7 cellular contexts compared by ENCODE assay signal in the genomic region with DNA sequence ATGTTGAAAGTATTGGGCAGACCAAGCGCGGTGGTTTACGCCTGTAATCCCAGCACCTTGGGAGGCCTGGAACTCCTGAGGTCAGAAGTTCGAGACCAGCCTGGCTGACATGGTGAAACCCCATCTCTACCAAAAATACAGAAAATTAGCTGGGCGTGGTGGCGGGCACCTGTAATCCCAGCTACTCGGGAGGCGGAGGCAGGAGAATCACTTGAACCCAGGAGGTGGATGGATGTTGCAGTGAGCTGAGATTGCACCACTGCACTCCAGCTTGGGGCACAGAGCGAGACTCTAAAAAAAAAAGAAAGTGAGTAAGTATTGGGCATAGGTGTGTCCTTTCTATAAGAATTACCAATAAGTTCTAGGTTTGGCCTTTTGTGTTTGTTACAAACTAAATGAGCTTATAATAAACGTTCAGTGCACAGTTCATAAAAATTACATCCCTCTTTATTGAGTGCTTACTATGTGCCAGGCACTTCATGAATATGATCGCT. TPM values are rescaled to one million over a fixed set of nuclear protein-coding genes. Genes with fewer than 3 reads are reported as not detected.
DNase-seq lines count a peak whose midpoint lies in the region; ATAC-seq and TF ChIP-seq lines count a peak whose summit lies in the region.
"Not testable (repeated sequence)": the region's sequence is repeated elsewhere in the genome, so short reads cannot be mapped to it uniquely, and the experiment has no call there.

No MANE protein-coding gene starts in this region.

- H3K9me3 Mint-ChIP-seq in CD8-positive, alpha-beta T cell; WTC11; naive thymus-derived CD8-positive, alpha-beta T cell: not testable (repeated sequence)

- intact Hi-C loops in CD8-positive, alpha-beta T cell (cut with DNase I, micrococcal nuclease) = loop anchor here in 1 of 2 experiments (1.0 to 5.0 kb wide), 3 partner anchors 84 to 466 kb away; partner anchors contain the start of genes ELOVL6, GAR1 and MCUB
- intact Hi-C loops in adrenal gland (cut with DNase I); left ventricle myocardium inferior (cut with micrococcal nuclease); psoas muscle (cut with DNase I): not testable (repeated sequence)

- not testable (repeated sequence) for ATAC-seq in CD8-positive, alpha-beta T cell; WTC11; naive thymus-derived CD8-positive, alpha-beta T cell; psoas muscle

- not testable (repeated sequence) for DNase-seq in CD8-positive, alpha-beta T cell; WTC11 (ENCODE audit: low spot score); adrenal gland; left ventricle myocardium inferior; naive thymus-derived CD8-positive, alpha-beta T cell; psoas muscle

- WGBS in HUES64 = 96% methylated on average over 11 of the region's 11 CpGs
- WGBS in adrenal gland, 4 donors = 90 to 92% (median 91%) methylated on average over 10 to 11 of the region's 11 CpGs
- WGBS in psoas muscle, 3 donors = 81 to 91% (median 86%) methylated on average over 11 of the region's 11 CpGs

- H3K27ac Mint-ChIP-seq in CD8-positive, alpha-beta T cell; WTC11: not testable (repeated sequence)
- peak overlapping the region in 1 of 10 donors; percentile 88 for H3K27ac Mint-ChIP-seq in naive thymus-derived CD8-positive, alpha-beta T cell

- H3K4me1 ChIP-seq in CD8-positive, alpha-beta T cell (ENCODE audit: insufficient read depth, low read length) = peaks cover 17% of the 10 kb centered on the region
- not testable (repeated sequence) for H3K4me1 ChIP-seq in HUES64 (ENCODE audit: insufficient read depth, low read length)
- H3K4me1 ChIP-seq in adrenal gland (replicated peaks in 1 of 2) (peaks cover 0 to 22% of the 10 kb centered on the region in 2 donors), left ventricle myocardium inferior (peaks cover 30% of the 10 kb centered on the region), psoas muscle (peaks cover 10% of the 10 kb centered on the region)

- H3K27ac ChIP-seq in CD8-positive, alpha-beta T cell (ENCODE audit: low read depth, low read length); HUES64 (ENCODE audit: low read depth, low read length); left ventricle myocardium inferior (replicated peaks): not testable (repeated sequence)
- peak overlapping the region in 3 of 5 donors; percentile 85 to 90 (median 88) for H3K27ac ChIP-seq in adrenal gland
- peak overlapping the region; percentile 94 for H3K27ac ChIP-seq in psoas muscle

- not testable (repeated sequence) for H3K27me3 ChIP-seq in CD8-positive, alpha-beta T cell (ENCODE audit: insufficient read depth, low read length); HUES64 (ENCODE audit: insufficient read depth, low read length); adrenal gland; left ventricle myocardium inferior (ENCODE audit: low read depth); psoas muscle (ENCODE audit: insufficient read depth in 3 of 3, low read length in 2 of 3)

- not testable (repeated sequence) for H3K9ac ChIP-seq in HUES64 (ENCODE audit: low read depth, low read length)

- not testable (repeated sequence) for TF ChIP-seq CTCF in CD8-positive, alpha-beta T cell (IDR thresholded peaks at IDR 0.05); WTC11 (IDR thresholded peaks at IDR 0.05); adrenal gland (IDR thresholded peaks at IDR 0.05); left ventricle myocardium inferior (IDR thresholded peaks at IDR 0.05; ENCODE audit: borderline replicate concordance); psoas muscle (IDR thresholded peaks at IDR 0.05)

- not testable (repeated sequence) for H3K36me3 ChIP-seq in CD8-positive, alpha-beta T cell (ENCODE audit: insufficient read depth, low read length); HUES64 (ENCODE audit: insufficient read depth, low read length); adrenal gland (replicated peaks in 1 of 2); left ventricle myocardium inferior; psoas muscle (ENCODE audit: insufficient read depth in 1 of 2, low read depth in 1 of 2)

- POLR2A ChIA-PET in CD8-positive, alpha-beta T cell (lab: Charles Lee) = interaction anchor here (0.6 to 1.9 kb wide), 3 partner anchors 53 to 298 kb away, joined by 3 to 6 read pairs (median 5); partner anchors contain the start of genes MCUB and SEC24B
- POLR2A ChIA-PET in WTC11 (lab: Charles Lee) = not testable (repeated sequence)
- POLR2A ChIA-PET in naive thymus-derived CD8-positive, alpha-beta T cell (lab: Charles Lee) = interaction anchor here (0.5 to 2.5 kb wide), 7 partner anchors 21 to 297 kb away, joined by 3 to 10 read pairs (median 6); partner anchors contain the start of genes GAR1, MCUB and SEC24B

- H3K4me1 Mint-ChIP-seq in CD8-positive, alpha-beta T cell (ENCODE audit: low read depth) = peaks cover 24% of the 10 kb centered on the region
- H3K4me1 Mint-ChIP-seq in WTC11 = peaks cover 15% of the 10 kb centered on the region
- H3K4me1 Mint-ChIP-seq in naive thymus-derived CD8-positive, alpha-beta T cell = peaks cover 15 to 33% (median 23%) of the 10 kb centered on the region in 4 donors

- H3K4me3 ChIP-seq in CD8-positive, alpha-beta T cell (ENCODE audit: low read depth, low read length); adrenal gland: not testable (repeated sequence)
- H3K4me3 ChIP-seq in HUES64 (ENCODE audit: low read length) (peak overlapping the region; percentile 81), left ventricle myocardium inferior (peak overlapping the region; percentile 85), psoas muscle (peak overlapping the region; percentile 91)

- H3K36me3 Mint-ChIP-seq in CD8-positive, alpha-beta T cell; WTC11; naive thymus-derived CD8-positive, alpha-beta T cell: not testable (repeated sequence)

- not testable (repeated sequence) for H3K9me3 ChIP-seq in CD8-positive, alpha-beta T cell (ENCODE audit: low read length); HUES64 (ENCODE audit: insufficient read depth, low read depth, low read length); adrenal gland (replicated peaks in 1 of 3); left ventricle myocardium inferior (replicated peaks); psoas muscle

- H3K27me3 Mint-ChIP-seq in CD8-positive, alpha-beta T cell (ENCODE audit: low read depth); WTC11 (ENCODE audit: low read depth); naive thymus-derived CD8-positive, alpha-beta T cell: not testable (repeated sequence)

- not testable (repeated sequence) for TF ChIP-seq POLR2A in adrenal gland (IDR thresholded peaks at IDR 0.05)

- H3K4me3 Mint-ChIP-seq in CD8-positive, alpha-beta T cell = peak overlapping the region; percentile 85
- H3K4me3 Mint-ChIP-seq in WTC11 = peak overlapping the region; percentile 86
- H3K4me3 Mint-ChIP-seq in naive thymus-derived CD8-positive, alpha-beta T cell = peak overlapping the region in 7 of 10 donors; percentile 16 to 90 (median 82)

- CTCF ChIA-PET in CD8-positive, alpha-beta T cell (lab: Charles Lee) = interaction anchor here (1.4 kb wide), 1 partner anchor 30 kb away, joined by 4 read pairs; no protein-coding TSS in a partner anchor
- CTCF ChIA-PET in WTC11 (lab: Charles Lee) = interaction anchor here (1.1 kb wide), 1 partner anchor 28 kb away, joined by 5 read pairs; the partner anchor contains the start of gene CASP6

RNA-seq across cellular contexts. Expression of gene PLA2G12A, which starts 1.2 kb away (rescaled TPM):
- total RNA-seq in CD8-positive, alpha-beta T cell = 10 to 100 TPM in 1 of 2 experiments, 1 to 10 TPM in 1; 7.8 to 10.2 TPM
- polyA plus RNA-seq in HUES64 (2013, experiment 1 of 2) = 37.6 TPM
- 36.7 TPM for polyA plus RNA-seq in HUES64 (2013, experiment 2 of 2)
- total RNA-seq in WTC11 (2021) (47.3 to 53.9 TPM (median 53.0 TPM) in 3 replicates), adrenal gland (10 to 100 TPM; 15.9 to 67.0 (median 31.5) TPM), left ventricle myocardium inferior (64.7 TPM), psoas muscle (10 to 100 TPM; 31.9 to 52.5 (median 40.6) TPM)
- polyA plus RNA-seq in adrenal gland (10 to 100 TPM; 10.7 to 44.9 (median 12.3) TPM), psoas muscle (10 to 100 TPM; 19.1 to 30.9 (median 19.1) TPM)
- 10 to 100 TPM; 16.0 to 20.3 TPM for total RNA-seq in naive thymus-derived CD8-positive, alpha-beta T cell
- polyA plus RNA-seq in naive thymus-derived CD8-positive, alpha-beta T cell = 10 to 100 TPM; 51.6 to 56.9 (median 53.7) TPM

RNA-seq across cellular contexts. Expression of gene CASP6, which starts 27.9 kb away (rescaled TPM):
- total RNA-seq in CD8-positive, alpha-beta T cell = 1 to 10 TPM; 3.4 to 6.7 TPM
- 31.5 TPM for polyA plus RNA-seq in HUES64 (2013, experiment 1 of 2)
- polyA plus RNA-seq in HUES64 (2013, experiment 2 of 2) = 37.0 TPM
- total RNA-seq in WTC11 (2021) = 23.7 to 26.0 TPM (median 24.5 TPM) in 3 replicates
- total RNA-seq in adrenal gland = 10 to 100 TPM in 7 of 8 donors, 1 to 10 TPM in 1; 7.3 to 21.6 (median 13.5) TPM
- 10 to 100 TPM in 2 of 3 donors, 1 to 10 TPM in 1; 8.3 to 11.7 (median 11.0) TPM for polyA plus RNA-seq in adrenal gland
- total RNA-seq in left ventricle myocardium inferior = 6.0 TPM
- total RNA-seq in naive thymus-derived CD8-positive, alpha-beta T cell = 10 to 100 TPM; 17.8 to 19.4 TPM
- 10 to 100 TPM; 57.2 to 87.7 (median 73.6) TPM for polyA plus RNA-seq in naive thymus-derived CD8-positive, alpha-beta T cell
- 1 to 10 TPM; 2.7 to 4.6 (median 4.0) TPM for total RNA-seq in psoas muscle
- 1 to 10 TPM; 4.2 to 8.9 (median 5.2) TPM for polyA plus RNA-seq in psoas muscle
